In the genomic region with DNA sequence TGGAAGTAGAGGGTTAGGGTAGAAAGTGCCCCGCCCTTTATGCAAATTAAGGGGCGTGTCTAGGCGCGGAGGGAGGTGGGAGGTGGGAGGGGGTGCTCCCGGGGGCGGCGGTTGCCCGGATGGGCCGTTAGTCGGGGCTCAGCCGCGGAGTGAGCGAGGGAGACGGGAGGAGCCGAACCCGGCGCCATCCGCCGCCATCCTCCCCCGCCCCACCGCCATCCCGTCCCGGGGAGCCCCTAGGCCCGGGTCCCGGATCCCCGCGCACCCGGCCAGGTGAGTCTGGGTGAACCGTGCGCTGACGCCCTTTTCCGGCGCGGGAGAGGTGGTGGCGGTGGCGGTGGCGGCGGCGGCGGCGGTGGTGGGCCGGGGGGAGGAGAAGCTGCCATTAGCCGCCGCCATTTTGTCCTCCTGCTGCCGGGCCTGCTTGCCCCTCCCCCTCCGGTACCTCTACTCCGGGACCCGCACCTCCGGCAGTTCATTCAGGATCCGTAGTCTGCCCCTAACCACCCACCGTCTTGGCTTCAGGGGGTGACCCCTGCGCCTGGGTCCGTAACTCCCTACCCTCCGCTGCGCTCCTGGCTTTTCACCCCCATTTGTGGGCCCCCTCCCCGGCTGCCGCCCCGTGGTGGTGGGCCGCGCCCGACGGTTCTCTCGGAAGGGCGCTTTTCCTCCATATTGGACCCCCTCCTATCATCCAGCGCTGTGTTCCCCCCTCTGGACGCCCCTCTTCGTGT, we compare ENCODE assay signal across 1 cellular context.
A peak's percentile ranks its signal among the peaks of the same experiment; 100 is the strongest.
TF ChIP-seq lines count a peak whose summit lies in the region.

A gene (plus strand): TSS at position 130 of the 734 bp plus-strand sequence. CDS start 2,075 bp downstream, outside the sequence.

TF ChIP-seq in HepG2, 621 proteins besides CTCF, POLR2A, EP300 and RAD21 (continued from another document and continues in another):
- TF ChIP-seq, protein P1, sequence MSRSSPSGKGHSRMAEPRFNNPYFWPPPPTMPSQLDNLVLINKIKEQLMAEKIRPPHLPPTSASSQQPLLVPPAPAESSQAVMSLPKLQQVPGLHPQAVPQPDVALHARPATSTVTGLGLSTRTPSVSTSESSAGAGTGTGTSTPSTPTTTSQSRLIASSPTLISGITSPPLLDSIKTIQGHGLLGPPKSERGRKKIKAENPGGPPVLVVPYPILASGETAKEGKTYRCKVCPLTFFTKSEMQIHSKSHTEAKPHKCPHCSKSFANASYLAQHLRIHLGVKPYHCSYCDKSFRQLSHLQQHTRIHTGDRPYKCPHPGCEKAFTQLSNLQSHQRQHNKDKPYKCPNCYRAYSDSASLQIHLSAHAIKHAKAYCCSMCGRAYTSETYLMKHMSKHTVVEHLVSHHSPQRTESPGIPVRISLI (CRISPR knock-in tag; IDR thresholded peaks at IDR 0.05; ENCODE audit: borderline replicate concordance): no peak
- no peak for TF ChIP-seq SMARCC2 (IDR thresholded peaks at IDR 0.05)
- TF ChIP-seq SSRP1 (CRISPR knock-in tag; IDR thresholded peaks at IDR 0.05): no peak
- TF ChIP-seq ZFY (CRISPR knock-in tag; IDR thresholded peaks at IDR 0.05): peak; percentile 78
- TF ChIP-seq, protein P2, sequence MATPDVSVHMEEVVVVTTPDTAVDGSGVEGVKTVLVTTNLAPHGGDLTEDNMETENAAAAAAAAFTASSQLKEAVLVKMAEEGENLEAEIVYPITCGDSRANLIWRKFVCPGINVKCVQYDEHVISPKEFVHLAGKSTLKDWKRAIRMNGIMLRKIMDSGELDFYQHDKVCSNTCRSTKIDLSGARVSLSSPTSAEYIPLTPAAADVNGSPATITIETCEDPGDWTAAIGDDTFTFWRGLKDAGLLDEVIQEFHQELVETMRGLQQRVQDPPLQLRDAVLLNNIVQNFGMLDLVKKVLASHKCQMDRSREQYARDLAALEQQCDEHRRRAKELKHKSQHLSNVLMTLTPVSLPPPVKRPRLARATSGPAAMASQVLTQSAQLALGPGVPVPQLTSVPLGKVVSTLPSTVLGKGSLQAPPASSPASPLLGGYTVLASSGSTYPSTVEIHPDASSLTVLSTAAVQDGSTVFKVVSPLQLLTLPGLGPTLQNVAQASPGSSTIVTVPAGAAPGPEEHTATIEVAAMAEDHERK (CRISPR knock-in tag; IDR thresholded peaks at IDR 0.05; ENCODE audit: low read depth): 0 out of 2 replicates have a peak, but pooled peaks have one; percentile 0
- 0 out of 2 replicates have a peak, but pooled peaks have one; percentile 89 for TF ChIP-seq ZNF234 (CRISPR knock-in tag; conservative IDR thresholded peaks at IDR 0.05)
- peak; percentile 82; the same call in 1 of the 2 replicates for TF ChIP-seq ZNF430 (CRISPR knock-in tag; IDR thresholded peaks at IDR 0.05)
- TF ChIP-seq, protein P3, sequence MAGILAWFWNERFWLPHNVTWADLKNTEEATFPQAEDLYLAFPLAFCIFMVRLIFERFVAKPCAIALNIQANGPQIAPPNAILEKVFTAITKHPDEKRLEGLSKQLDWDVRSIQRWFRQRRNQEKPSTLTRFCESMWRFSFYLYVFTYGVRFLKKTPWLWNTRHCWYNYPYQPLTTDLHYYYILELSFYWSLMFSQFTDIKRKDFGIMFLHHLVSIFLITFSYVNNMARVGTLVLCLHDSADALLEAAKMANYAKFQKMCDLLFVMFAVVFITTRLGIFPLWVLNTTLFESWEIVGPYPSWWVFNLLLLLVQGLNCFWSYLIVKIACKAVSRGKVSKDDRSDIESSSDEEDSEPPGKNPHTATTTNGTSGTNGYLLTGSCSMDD (CRISPR knock-in tag; IDR thresholded peaks at IDR 0.05): no peak
- TF ChIP-seq ZNF761 (CRISPR knock-in tag; conservative IDR thresholded peaks at IDR 0.05): peak; percentile 32; the same call in 1 of the 2 replicates
- TF ChIP-seq THYN1 (CRISPR knock-in tag; IDR thresholded peaks at IDR 0.05; ENCODE audit: borderline replicate concordance, low read depth): 0 out of 2 replicates have a peak, but pooled peaks have one; percentile 40
- TF ChIP-seq, protein P4, sequence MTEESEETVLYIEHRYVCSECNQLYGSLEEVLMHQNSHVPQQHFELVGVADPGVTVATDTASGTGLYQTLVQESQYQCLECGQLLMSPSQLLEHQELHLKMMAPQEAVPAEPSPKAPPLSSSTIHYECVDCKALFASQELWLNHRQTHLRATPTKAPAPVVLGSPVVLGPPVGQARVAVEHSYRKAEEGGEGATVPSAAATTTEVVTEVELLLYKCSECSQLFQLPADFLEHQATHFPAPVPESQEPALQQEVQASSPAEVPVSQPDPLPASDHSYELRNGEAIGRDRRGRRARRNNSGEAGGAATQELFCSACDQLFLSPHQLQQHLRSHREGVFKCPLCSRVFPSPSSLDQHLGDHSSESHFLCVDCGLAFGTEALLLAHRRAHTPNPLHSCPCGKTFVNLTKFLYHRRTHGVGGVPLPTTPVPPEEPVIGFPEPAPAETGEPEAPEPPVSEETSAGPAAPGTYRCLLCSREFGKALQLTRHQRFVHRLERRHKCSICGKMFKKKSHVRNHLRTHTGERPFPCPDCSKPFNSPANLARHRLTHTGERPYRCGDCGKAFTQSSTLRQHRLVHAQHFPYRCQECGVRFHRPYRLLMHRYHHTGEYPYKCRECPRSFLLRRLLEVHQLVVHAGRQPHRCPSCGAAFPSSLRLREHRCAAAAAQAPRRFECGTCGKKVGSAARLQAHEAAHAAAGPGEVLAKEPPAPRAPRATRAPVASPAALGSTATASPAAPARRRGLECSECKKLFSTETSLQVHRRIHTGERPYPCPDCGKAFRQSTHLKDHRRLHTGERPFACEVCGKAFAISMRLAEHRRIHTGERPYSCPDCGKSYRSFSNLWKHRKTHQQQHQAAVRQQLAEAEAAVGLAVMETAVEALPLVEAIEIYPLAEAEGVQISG (CRISPR knock-in tag; IDR thresholded peaks at IDR 0.05): peak; percentile 52; the same call in 1 of the 2 replicates
- peak; percentile 56; the same call in 1 of the 2 replicates for TF ChIP-seq ZFP82 (CRISPR knock-in tag; IDR thresholded peaks at IDR 0.05; ENCODE audit: borderline replicate concordance)
- peak; percentile 94 for TF ChIP-seq EED (CRISPR knock-in tag; IDR thresholded peaks at IDR 0.05)
- TF ChIP-seq, protein P5, sequence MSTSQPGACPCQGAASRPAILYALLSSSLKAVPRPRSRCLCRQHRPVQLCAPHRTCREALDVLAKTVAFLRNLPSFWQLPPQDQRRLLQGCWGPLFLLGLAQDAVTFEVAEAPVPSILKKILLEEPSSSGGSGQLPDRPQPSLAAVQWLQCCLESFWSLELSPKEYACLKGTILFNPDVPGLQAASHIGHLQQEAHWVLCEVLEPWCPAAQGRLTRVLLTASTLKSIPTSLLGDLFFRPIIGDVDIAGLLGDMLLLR (CRISPR knock-in tag; IDR thresholded peaks at IDR 0.05): no peak
- TF ChIP-seq ZKSCAN1 (IDR thresholded peaks at IDR 0.05; ENCODE audit: low read length): no peak
- no peak for TF ChIP-seq LCORL (IDR thresholded peaks at IDR 0.05)
- TF ChIP-seq LCORL (CRISPR knock-in tag; IDR thresholded peaks at IDR 0.05): 0 out of 2 replicates have a peak, but pooled peaks have one; percentile 2
- TF ChIP-seq CC2D1A (CRISPR knock-in tag; IDR thresholded peaks at IDR 0.05): no peak
- peak; percentile 20; the same call in 1 of the 2 replicates for TF ChIP-seq RARA (CRISPR knock-in tag; IDR thresholded peaks at IDR 0.05)
- TF ChIP-seq ASH2L (IDR thresholded peaks at IDR 0.05; ENCODE audit: insufficient read length, low read depth, low read length): peak; percentile 80
- no peak for TF ChIP-seq ZNF720 (CRISPR knock-in tag; IDR thresholded peaks at IDR 0.05)
- TF ChIP-seq AKAP8 (CRISPR knock-in tag; IDR thresholded peaks at IDR 0.05): no peak
- TF ChIP-seq, protein P6, sequence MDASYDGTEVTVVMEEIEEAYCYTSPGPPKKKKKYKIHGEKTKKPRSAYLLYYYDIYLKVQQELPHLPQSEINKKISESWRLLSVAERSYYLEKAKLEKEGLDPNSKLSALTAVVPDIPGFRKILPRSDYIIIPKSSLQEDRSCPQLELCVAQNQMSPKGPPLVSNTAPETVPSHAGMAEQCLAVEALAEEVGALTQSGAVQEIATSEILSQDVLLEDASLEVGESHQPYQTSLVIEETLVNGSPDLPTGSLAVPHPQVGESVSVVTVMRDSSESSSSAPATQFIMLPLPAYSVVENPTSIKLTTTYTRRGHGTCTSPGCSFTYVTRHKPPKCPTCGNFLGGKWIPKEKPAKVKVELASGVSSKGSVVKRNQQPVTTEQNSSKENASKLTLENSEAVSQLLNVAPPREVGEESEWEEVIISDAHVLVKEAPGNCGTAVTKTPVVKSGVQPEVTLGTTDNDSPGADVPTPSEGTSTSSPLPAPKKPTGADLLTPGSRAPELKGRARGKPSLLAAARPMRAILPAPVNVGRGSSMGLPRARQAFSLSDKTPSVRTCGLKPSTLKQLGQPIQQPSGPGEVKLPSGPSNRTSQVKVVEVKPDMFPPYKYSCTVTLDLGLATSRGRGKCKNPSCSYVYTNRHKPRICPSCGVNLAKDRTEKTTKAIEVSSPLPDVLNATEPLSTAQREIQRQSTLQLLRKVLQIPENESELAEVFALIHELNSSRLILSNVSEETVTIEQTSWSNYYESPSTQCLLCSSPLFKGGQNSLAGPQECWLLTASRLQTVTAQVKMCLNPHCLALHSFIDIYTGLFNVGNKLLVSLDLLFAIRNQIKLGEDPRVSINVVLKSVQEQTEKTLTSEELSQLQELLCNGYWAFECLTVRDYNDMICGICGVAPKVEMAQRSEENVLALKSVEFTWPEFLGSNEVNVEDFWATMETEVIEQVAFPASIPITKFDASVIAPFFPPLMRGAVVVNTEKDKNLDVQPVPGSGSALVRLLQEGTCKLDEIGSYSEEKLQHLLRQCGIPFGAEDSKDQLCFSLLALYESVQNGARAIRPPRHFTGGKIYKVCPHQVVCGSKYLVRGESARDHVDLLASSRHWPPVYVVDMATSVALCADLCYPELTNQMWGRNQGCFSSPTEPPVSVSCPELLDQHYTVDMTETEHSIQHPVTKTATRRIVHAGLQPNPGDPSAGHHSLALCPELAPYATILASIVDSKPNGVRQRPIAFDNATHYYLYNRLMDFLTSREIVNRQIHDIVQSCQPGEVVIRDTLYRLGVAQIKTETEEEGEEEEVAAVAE (CRISPR knock-in tag; IDR thresholded peaks at IDR 0.05; ENCODE audit: borderline replicate concordance): no peak; the same call in 1 of the 2 replicates
- peak; percentile 26; the same call in 1 of the 2 replicates for TF ChIP-seq ZSCAN31 (CRISPR knock-in tag; IDR thresholded peaks at IDR 0.05; ENCODE audit: low read depth)
- TF ChIP-seq ZNF441 (CRISPR knock-in tag; IDR thresholded peaks at IDR 0.05; ENCODE audit: borderline replicate concordance): no peak; the same call in 1 of the 2 replicates
- TF ChIP-seq, protein P7, sequence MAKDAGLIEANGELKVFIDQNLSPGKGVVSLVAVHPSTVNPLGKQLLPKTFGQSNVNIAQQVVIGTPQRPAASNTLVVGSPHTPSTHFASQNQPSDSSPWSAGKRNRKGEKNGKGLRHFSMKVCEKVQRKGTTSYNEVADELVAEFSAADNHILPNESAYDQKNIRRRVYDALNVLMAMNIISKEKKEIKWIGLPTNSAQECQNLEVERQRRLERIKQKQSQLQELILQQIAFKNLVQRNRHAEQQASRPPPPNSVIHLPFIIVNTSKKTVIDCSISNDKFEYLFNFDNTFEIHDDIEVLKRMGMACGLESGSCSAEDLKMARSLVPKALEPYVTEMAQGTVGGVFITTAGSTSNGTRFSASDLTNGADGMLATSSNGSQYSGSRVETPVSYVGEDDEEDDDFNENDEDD (CRISPR knock-in tag; IDR thresholded peaks at IDR 0.05; ENCODE audit: borderline replicate concordance): 0 out of 2 replicates have a peak, but pooled peaks have one; percentile 16
- TF ChIP-seq, protein P8, sequence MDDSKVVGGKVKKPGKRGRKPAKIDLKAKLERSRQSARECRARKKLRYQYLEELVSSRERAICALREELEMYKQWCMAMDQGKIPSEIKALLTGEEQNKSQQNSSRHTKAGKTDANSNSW (CRISPR knock-in tag; IDR thresholded peaks at IDR 0.05; ENCODE audit: borderline replicate concordance): no peak; the same call in none of the 2 replicates
- TF ChIP-seq, protein P9, sequence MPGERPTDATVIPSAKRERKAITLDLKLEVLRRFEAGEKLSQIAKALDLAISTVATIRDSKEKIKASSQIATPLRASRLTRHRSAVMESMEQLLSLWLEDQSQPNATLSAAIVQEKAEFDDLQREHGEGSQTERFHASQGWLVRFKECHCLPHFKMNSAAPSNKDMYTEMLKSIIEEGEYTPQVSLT (CRISPR knock-in tag; IDR thresholded peaks at IDR 0.05; ENCODE audit: borderline replicate concordance, low read depth): peak; percentile 86; the same call in 1 of the 2 replicates
- peak; percentile 77; the same call in 1 of the 2 replicates for TF ChIP-seq KDM2A (CRISPR knock-in tag; IDR thresholded peaks at IDR 0.05; ENCODE audit: borderline replicate concordance, low read depth)
- TF ChIP-seq ZNF660 (CRISPR knock-in tag; IDR thresholded peaks at IDR 0.05; ENCODE audit: borderline replicate concordance, low read depth): no peak
- peak; percentile 45; the same call in 1 of the 2 replicates for TF ChIP-seq KLF6 (CRISPR knock-in tag; IDR thresholded peaks at IDR 0.05)
- TF ChIP-seq ZNF547 (CRISPR knock-in tag; IDR thresholded peaks at IDR 0.05): peak; percentile 57
- TF ChIP-seq MATR3 (CRISPR knock-in tag; IDR thresholded peaks at IDR 0.05): no peak
- TF ChIP-seq, protein P10, sequence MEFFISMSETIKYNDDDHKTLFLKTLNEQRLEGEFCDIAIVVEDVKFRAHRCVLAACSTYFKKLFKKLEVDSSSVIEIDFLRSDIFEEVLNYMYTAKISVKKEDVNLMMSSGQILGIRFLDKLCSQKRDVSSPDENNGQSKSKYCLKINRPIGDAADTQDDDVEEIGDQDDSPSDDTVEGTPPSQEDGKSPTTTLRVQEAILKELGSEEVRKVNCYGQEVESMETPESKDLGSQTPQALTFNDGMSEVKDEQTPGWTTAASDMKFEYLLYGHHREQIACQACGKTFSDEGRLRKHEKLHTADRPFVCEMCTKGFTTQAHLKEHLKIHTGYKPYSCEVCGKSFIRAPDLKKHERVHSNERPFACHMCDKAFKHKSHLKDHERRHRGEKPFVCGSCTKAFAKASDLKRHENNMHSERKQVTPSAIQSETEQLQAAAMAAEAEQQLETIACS (CRISPR knock-in tag; IDR thresholded peaks at IDR 0.05): no peak
- peak; percentile 79 for TF ChIP-seq KAT8 (CRISPR knock-in tag; IDR thresholded peaks at IDR 0.05)
- TF ChIP-seq, protein P11, sequence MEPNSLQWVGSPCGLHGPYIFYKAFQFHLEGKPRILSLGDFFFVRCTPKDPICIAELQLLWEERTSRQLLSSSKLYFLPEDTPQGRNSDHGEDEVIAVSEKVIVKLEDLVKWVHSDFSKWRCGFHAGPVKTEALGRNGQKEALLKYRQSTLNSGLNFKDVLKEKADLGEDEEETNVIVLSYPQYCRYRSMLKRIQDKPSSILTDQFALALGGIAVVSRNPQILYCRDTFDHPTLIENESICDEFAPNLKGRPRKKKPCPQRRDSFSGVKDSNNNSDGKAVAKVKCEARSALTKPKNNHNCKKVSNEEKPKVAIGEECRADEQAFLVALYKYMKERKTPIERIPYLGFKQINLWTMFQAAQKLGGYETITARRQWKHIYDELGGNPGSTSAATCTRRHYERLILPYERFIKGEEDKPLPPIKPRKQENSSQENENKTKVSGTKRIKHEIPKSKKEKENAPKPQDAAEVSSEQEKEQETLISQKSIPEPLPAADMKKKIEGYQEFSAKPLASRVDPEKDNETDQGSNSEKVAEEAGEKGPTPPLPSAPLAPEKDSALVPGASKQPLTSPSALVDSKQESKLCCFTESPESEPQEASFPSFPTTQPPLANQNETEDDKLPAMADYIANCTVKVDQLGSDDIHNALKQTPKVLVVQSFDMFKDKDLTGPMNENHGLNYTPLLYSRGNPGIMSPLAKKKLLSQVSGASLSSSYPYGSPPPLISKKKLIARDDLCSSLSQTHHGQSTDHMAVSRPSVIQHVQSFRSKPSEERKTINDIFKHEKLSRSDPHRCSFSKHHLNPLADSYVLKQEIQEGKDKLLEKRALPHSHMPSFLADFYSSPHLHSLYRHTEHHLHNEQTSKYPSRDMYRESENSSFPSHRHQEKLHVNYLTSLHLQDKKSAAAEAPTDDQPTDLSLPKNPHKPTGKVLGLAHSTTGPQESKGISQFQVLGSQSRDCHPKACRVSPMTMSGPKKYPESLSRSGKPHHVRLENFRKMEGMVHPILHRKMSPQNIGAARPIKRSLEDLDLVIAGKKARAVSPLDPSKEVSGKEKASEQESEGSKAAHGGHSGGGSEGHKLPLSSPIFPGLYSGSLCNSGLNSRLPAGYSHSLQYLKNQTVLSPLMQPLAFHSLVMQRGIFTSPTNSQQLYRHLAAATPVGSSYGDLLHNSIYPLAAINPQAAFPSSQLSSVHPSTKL (CRISPR knock-in tag; IDR thresholded peaks at IDR 0.05): peak; percentile 55
